ENCODE assay signal across 10 cellular contexts in the genomic region with DNA sequence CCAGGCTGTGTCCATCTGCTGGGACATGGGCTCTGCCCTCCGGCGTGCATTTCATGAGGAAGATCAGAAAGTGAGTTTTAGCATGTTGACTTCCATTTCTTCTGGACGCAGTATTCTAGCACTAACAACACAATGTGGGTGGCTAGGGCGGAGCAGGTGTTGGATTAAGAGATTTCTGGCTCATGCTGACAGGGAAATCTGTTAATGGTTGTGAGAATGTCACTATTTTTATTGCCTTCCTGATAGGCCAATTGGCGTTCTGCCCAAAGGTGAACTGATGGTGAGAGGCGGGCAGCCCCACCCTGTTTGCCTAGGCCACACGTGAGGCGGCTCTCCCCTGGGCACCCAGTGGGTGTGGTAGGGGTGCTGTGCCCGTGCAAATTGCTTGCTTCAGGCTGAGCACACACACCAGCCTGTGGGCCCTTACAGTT. TPM values are rescaled to one million over a fixed set of nuclear protein-coding genes. Genes with fewer than 3 reads are reported as not detected.
A peak's percentile ranks its signal among the peaks of the same experiment; 100 is the strongest.
DNase-seq lines count a peak whose midpoint lies in the region; ATAC-seq and TF ChIP-seq lines count a peak whose summit lies in the region.
"Had no signal": no experiment of that assay in that cellular context is flagged by ENCODE, and none has a peak within 500 bp of the region (broad histone marks: within the 10 kb centered on the region; RNA-seq: fewer than 3 reads in every experiment).

No MANE protein-coding gene starts in this region.

- DNase-seq in activated naive CD4-positive, alpha-beta T cell treated with anti-CD3 and anti-CD28 coated beads for 36 hours = no peak
- DNase-seq in activated naive CD4-positive, alpha-beta T cell (lab: John Stamatoyannopoulos, UW) = no peak
- DNase-seq in NCI-H2196 (lab: John Stamatoyannopoulos, UW; ENCODE audit: unreplicated experiment) (peak; percentile 92), endothelial cell (ENCODE audit: low spot score) (no peak)
- no peak for DNase-seq in NK-92 treated with Interleukin-12 subunit alpha and Interleukin-12 subunit beta, amount 100 ng/mL, for 24 hours (lab: John Stamatoyannopoulos, UW)
- DNase-seq: aorta, BE2C had no signal

- no peak for TF ChIP-seq CTCF in endothelial cell (IDR thresholded peaks at IDR 0.05; ENCODE audit: unreplicated experiment)

- H3K9me3 ChIP-seq in duodenal mucosa (ENCODE audit: control insufficient read depth in 1 of 2, low read length in 2 of 2) (no peaks in the 10 kb centered on the region), skeletal muscle tissue (ENCODE audit: control insufficient read depth in 3 of 3, low read length in 3 of 3) (no peaks in the 10 kb centered on the region)
- H3K9me3 ChIP-seq: BE2C had no signal

- peak overlapping the region; percentile 77 for H3K27ac Mint-ChIP-seq in activated naive CD4-positive, alpha-beta T cell treated with anti-CD3 and anti-CD28 coated beads for 36 hours
- no peak overlapping the region for H3K27ac Mint-ChIP-seq in endothelial cell (ENCODE audit: unreplicated experiment)

- CTCF ChIA-PET in activated naive CD4-positive, alpha-beta T cell treated with anti-CD3 and anti-CD28 coated beads for 36 hours (lab: Charles Lee) = interaction anchor here (0.7 to 1.5 kb wide), 2 partner anchors 13 to 73 kb away, joined by 3 read pairs; no protein-coding TSS in a partner anchor

- H3K27me3 ChIP-seq in duodenal mucosa (ENCODE audit: control insufficient read depth in 1 of 2, insufficient read depth in 2 of 2, low read length in 2 of 2) (no peaks in the 10 kb centered on the region), skeletal muscle tissue (ENCODE audit: control insufficient read depth in 3 of 3, insufficient read depth in 3 of 3, low read length in 3 of 3) (no peaks in the 10 kb centered on the region)
- H3K27me3 ChIP-seq: BE2C had no signal

- ATAC-seq in HG03565 (IDR thresholded peaks at IDR 0.05; ENCODE audit: unreplicated experiment) = no peak

- peaks cover 5 to 34% of the 10 kb centered on the region in 2 donors for H3K36me3 ChIP-seq in duodenal mucosa (ENCODE audit: control insufficient read depth in 1 of 2, insufficient read depth in 2 of 2, low read length in 2 of 2)
- peaks cover 6 to 11% (median 7%) of the 10 kb centered on the region in 3 donors for H3K36me3 ChIP-seq in skeletal muscle tissue (ENCODE audit: control insufficient read depth in 3 of 3, insufficient read depth in 3 of 3, low read length in 3 of 3)

- peaks cover 61 to 67% of the 10 kb centered on the region in 2 donors for H3K4me1 ChIP-seq in duodenal mucosa (ENCODE audit: control insufficient read depth in 1 of 2, insufficient read depth in 2 of 2, low read length in 2 of 2)
- H3K4me1 ChIP-seq in skeletal muscle tissue (ENCODE audit: control insufficient read depth in 3 of 3, insufficient read depth in 3 of 3, low read length in 3 of 3) = peaks cover 69 to 78% (median 78%) of the 10 kb centered on the region in 3 donors

- no peak overlapping the region for H3K4me3 Mint-ChIP-seq in activated naive CD4-positive, alpha-beta T cell treated with anti-CD3 and anti-CD28 coated beads for 36 hours
- H3K4me3 Mint-ChIP-seq in endothelial cell (ENCODE audit: unreplicated experiment) = no peak overlapping the region

- H3K4me3 ChIP-seq in duodenal mucosa (ENCODE audit: low read depth in 1 of 2, low read length in 2 of 2) = peak overlapping the region; percentile 48 to 55
- H3K4me3 ChIP-seq in skeletal muscle tissue (ENCODE audit: low read length in 3 of 3) = peak overlapping the region in 2 of 3 donors; percentile 6 to 12

- peak overlapping the region; percentile 28 to 50 for H3K9ac ChIP-seq in duodenal mucosa (ENCODE audit: low read depth in 1 of 2, low read length in 2 of 2)
- H3K9ac ChIP-seq in skeletal muscle tissue (ENCODE audit: low read depth in 1 of 3, low read length in 3 of 3) = peak overlapping the region in 2 of 3 donors; percentile 1 to 34

- intact Hi-C loops in activated naive CD4-positive, alpha-beta T cell treated with anti-CD3 and anti-CD28 coated beads for 36 hours (cut with micrococcal nuclease) = no loop called here

- H3K27me3 Mint-ChIP-seq in activated naive CD4-positive, alpha-beta T cell treated with anti-CD3 and anti-CD28 coated beads for 36 hours (ENCODE audit: low read depth) = no peaks in the 10 kb centered on the region
- H3K27me3 Mint-ChIP-seq in endothelial cell (ENCODE audit: unreplicated experiment) = peaks cover 9% of the 10 kb centered on the region

- peaks cover 36% of the 10 kb centered on the region for H3K36me3 Mint-ChIP-seq in activated naive CD4-positive, alpha-beta T cell treated with anti-CD3 and anti-CD28 coated beads for 36 hours (ENCODE audit: low read depth)
- H3K36me3 Mint-ChIP-seq in endothelial cell (ENCODE audit: low read depth, unreplicated experiment) = peaks cover 16% of the 10 kb centered on the region

- H3K9me3 Mint-ChIP-seq in activated naive CD4-positive, alpha-beta T cell treated with anti-CD3 and anti-CD28 coated beads for 36 hours = no peaks in the 10 kb centered on the region
- no peaks in the 10 kb centered on the region for H3K9me3 Mint-ChIP-seq in endothelial cell (ENCODE audit: unreplicated experiment)

- peaks cover 78% of the 10 kb centered on the region for H3K4me1 Mint-ChIP-seq in activated naive CD4-positive, alpha-beta T cell treated with anti-CD3 and anti-CD28 coated beads for 36 hours (ENCODE audit: low read depth)
- peaks cover 33% of the 10 kb centered on the region for H3K4me1 Mint-ChIP-seq in endothelial cell (ENCODE audit: unreplicated experiment)

- H3K27ac ChIP-seq in duodenal mucosa (ENCODE audit: low read depth, low read length) (peak overlapping the region; percentile 83), skeletal muscle tissue (ENCODE audit: low read depth, low read length) (peak overlapping the region; percentile 57)

RNA-seq across cellular contexts. Expression of gene PGS1, which starts 30.8 kb away (rescaled TPM):
- 10 to 100 TPM; 69.0 to 73.1 TPM for total RNA-seq in activated naive CD4-positive, alpha-beta T cell treated with anti-CD3 and anti-CD28 coated beads for 36 hours
- total RNA-seq in skeletal muscle tissue (15.1 TPM), endothelial cell (ENCODE audit: unreplicated experiment) (85.5 TPM)

RNA-seq across cellular contexts. Expression of gene SOCS3, which starts 49.3 kb away (rescaled TPM):
- total RNA-seq in activated naive CD4-positive, alpha-beta T cell treated with anti-CD3 and anti-CD28 coated beads for 36 hours = 100 to 1,000 TPM; 281 to 290 TPM
- total RNA-seq in skeletal muscle tissue (15.7 TPM), endothelial cell (ENCODE audit: unreplicated experiment) (30.2 TPM)
